Comparison of ENCODE assay signal across 8 cellular contexts in genomic region chr5:180831139-180832080, GRCh38. TPM values are rescaled to one million over a fixed set of nuclear protein-coding genes. Genes with fewer than 3 reads are reported as not detected.
DNase-seq lines count a peak whose midpoint lies in the region; ATAC-seq, FAIRE-seq and TF ChIP-seq lines count a peak whose summit lies in the region.

No MANE protein-coding gene starts in this region.

- DNase-seq in A673 (ENCODE audit: low spot score) (peak; percentile 51), GM18507 (ENCODE audit: extremely low spot score, insufficient read length, low read depth) (peak; percentile 64), NCI-H2171 treated with DMSO at 0.1 percent for 48 hours (lab: John Stamatoyannopoulos, UW) (peak; percentile 38), cortex of kidney (lab: John Stamatoyannopoulos, UW) (peak; percentile 42), left lobe of liver (ENCODE audit: low spot score) (peak; percentile 95)
- DNase-seq in activated CD4-positive, alpha-beta T cell treated with anti-CD3 and anti-CD28 coated beads, Interleukin-2, amount 50 U/mL, for 1 hour: peak; percentile 71
- DNase-seq in stimulated activated CD4-positive, alpha-beta T cell treated with anti-CD3 and anti-CD28 coated beads, Interleukin-4, amount 100 ng/mL, for 1 hour: peak; percentile 80

- TSS peak; percentile 63 for BruUV-seq in A673 (replicated peaks; lab: Mats Ljungman, UMichigan)

- peak; percentile 87 for FAIRE-seq in GM18507 (lab: Jason Lieb, UNC)

- intact Hi-C loops in A673 (cut with micrococcal nuclease; ENCODE audit: unreplicated experiment): no loop called here

- H3K36me3 ChIP-seq in A673 (ENCODE audit: insufficient read depth, low read length, poor library complexity, severe bottlenecking): peaks cover 9% of the 10 kb centered on the region

- H3K9me3 ChIP-seq in A673 (ENCODE audit: low read depth, low read length, poor library complexity, severe bottlenecking): peaks cover 13% of the 10 kb centered on the region

- no peaks in the 10 kb centered on the region for H3K4me1 ChIP-seq in A673 (ENCODE audit: insufficient read depth, low read length, poor library complexity, severe bottlenecking)

- no peaks in the 10 kb centered on the region for H3K27me3 ChIP-seq in A673 (replicated peaks; ENCODE audit: insufficient read depth, low read depth, low read length, poor library complexity)

- POLR2A ChIA-PET in A673 (lab: Charles Lee; ENCODE audit: low non-redundant PET): no interaction called here

- CTCF ChIA-PET in A673 (lab: Charles Lee): no interaction called here

- ATAC-seq in HG02943 (IDR thresholded peaks at IDR 0.05; ENCODE audit: low read depth, unreplicated experiment) (peak; percentile 68), left lobe of liver (peak; percentile 96)

- H3K27ac ChIP-seq in A673 (ENCODE audit: low read depth, low read length, poor library complexity, severe bottlenecking): peak overlapping the region; percentile 91

- peak overlapping the region; percentile 77 for H3K4me3 ChIP-seq in A673 (ENCODE audit: low read depth, low read length, poor library complexity, severe bottlenecking)

- no peak for TF ChIP-seq CTCF in A673 (conservative IDR thresholded peaks at IDR 0.05; ENCODE audit: low read depth, low read length)

RNA-seq across cellular contexts. Expression of gene MGAT1, which starts 28.8 kb away (rescaled TPM):
- total RNA-seq in A673 (2021) (48.7 and 49.9 TPM in 2 replicates), left lobe of liver (115 TPM)

RNA-seq across cellular contexts. Expression of gene ZFP62, which starts 29.7 kb away (rescaled TPM):
- 28.2 and 28.7 TPM in 2 replicates for total RNA-seq in A673 (2021)
- total RNA-seq in left lobe of liver: 7.3 TPM

Comparison
In these comparisons a context has a peak if more than half of its experiments do, and no peak if none do; other contexts are left out.
1. Peak in every context shown above with its lines: DNase-seq, ATAC-seq, H3K4me3 ChIP-seq and H3K27ac ChIP-seq.
2. DNase-seq: peak in every context shown above with its lines; median percentile 95 in left lobe of liver; 80 in stimulated activated CD4-positive, alpha-beta T cell treated with anti-CD3 and anti-CD28 coated beads, Interleukin-4, amount 100 ng/mL, for 1 hour; 71 in activated CD4-positive, alpha-beta T cell treated with anti-CD3 and anti-CD28 coated beads, Interleukin-2, amount 50 U/mL, for 1 hour; 64 in GM18507; 51 in A673; 42 in cortex of kidney; 38 in NCI-H2171 treated with DMSO at 0.1 percent for 48 hours.